In genomic region chr6:111550195-111550594, GRCh38 we compare ENCODE assay signal across 12 cellular contexts.
"Had no signal": no experiment of that assay in that cellular context is flagged by ENCODE, and none has a peak within 500 bp of the region (broad histone marks: within the 10 kb centered on the region; RNA-seq: fewer than 3 reads in every experiment).

No MANE protein-coding gene starts in this region.

- H3K27me3 Mint-ChIP-seq: activated CD8-positive, alpha-beta memory T cell treated with anti-CD3 and anti-CD28 coated beads, Interleukin-2, amount 10 ng/mL, durations not matched to agents 7 days and 5 days; activated naive CD8-positive, alpha-beta T cell treated with anti-CD3 and anti-CD28 coated beads for 36 hours had no signal

- H3K36me3 Mint-ChIP-seq: activated CD8-positive, alpha-beta memory T cell treated with anti-CD3 and anti-CD28 coated beads, Interleukin-2, amount 10 ng/mL, durations not matched to agents 7 days and 5 days had no signal

- H3K27ac Mint-ChIP-seq: activated CD8-positive, alpha-beta memory T cell treated with anti-CD3 and anti-CD28 coated beads, Interleukin-2, amount 10 ng/mL, durations not matched to agents 7 days and 5 days; activated naive CD8-positive, alpha-beta T cell treated with anti-CD3 and anti-CD28 coated beads for 36 hours had no signal

- ATAC-seq: activated CD8-positive, alpha-beta memory T cell treated with anti-CD3 and anti-CD28 coated beads, Interleukin-2, amount 10 ng/mL, durations not matched to agents 7 days and 5 days; activated T-cell treated with anti-CD3 and anti-CD28 coated beads, Interleukin-2, amount 50 U/mL, for 4 hours; left lobe of liver had no signal

- H3K9me3 Mint-ChIP-seq: activated naive CD8-positive, alpha-beta T cell treated with anti-CD3 and anti-CD28 coated beads for 36 hours; activated T-cell treated with anti-CD3 and anti-CD28 coated beads, Interleukin-2, amount 50 U/mL, for 4 hours; nephron progenitor cell had no signal

- H3K4me1 Mint-ChIP-seq: activated CD8-positive, alpha-beta memory T cell treated with anti-CD3 and anti-CD28 coated beads, Interleukin-2, amount 10 ng/mL, durations not matched to agents 7 days and 5 days had no signal

- DNase-seq: activated CD4-positive, alpha-beta T cell treated with anti-CD3 and anti-CD28 coated beads, Interleukin-2, amount 50 U/mL, for 48 hours; activated CD4-positive, CD25-positive, alpha-beta regulatory T cell treated with anti-CD3 and anti-CD28 coated beads, Interleukin-2, amount 50 U/mL, for 72 hours; activated CD8-positive, alpha-beta memory T cell treated with anti-CD3 and anti-CD28 coated beads, Interleukin-2, amount 10 ng/mL, durations not matched to agents 7 days and 5 days; activated gamma-delta T cell; activated naive CD8-positive, alpha-beta T cell treated with anti-CD3 and anti-CD28 coated beads for 36 hours; activated T-cell treated with anti-CD3 and anti-CD28 coated beads, Interleukin-2, amount 50 U/mL, for 4 hours; foreskin melanocyte; head of caudate nucleus; nephron progenitor cell; stimulated activated CD4-positive, alpha-beta T cell treated with anti-CD3 and anti-CD28 coated beads, Interleukin-4, amount 100 ng/mL, for 24 hours; T-helper 2 cell had no signal

- H3K4me3 Mint-ChIP-seq: activated CD8-positive, alpha-beta memory T cell treated with anti-CD3 and anti-CD28 coated beads, Interleukin-2, amount 10 ng/mL, durations not matched to agents 7 days and 5 days; activated naive CD8-positive, alpha-beta T cell treated with anti-CD3 and anti-CD28 coated beads for 36 hours; activated T-cell treated with anti-CD3 and anti-CD28 coated beads, Interleukin-2, amount 50 U/mL, for 4 hours had no signal
